In genomic region chr22:20450551-20450906, GRCh38 we compare ENCODE assay signal across 22 cellular contexts. TPM values are rescaled to one million over a fixed set of nuclear protein-coding genes. Genes with fewer than 3 reads are reported as not detected.
DNase-seq lines count a peak whose midpoint lies in the region; ATAC-seq, FAIRE-seq and TF ChIP-seq lines count a peak whose summit lies in the region.
"Had no signal": no experiment of that assay in that cellular context is flagged by ENCODE, and none has a peak within 500 bp of the region (broad histone marks: within the 10 kb centered on the region; RNA-seq: fewer than 3 reads in every experiment).

No MANE protein-coding gene starts in this region.

- no peaks in the 10 kb centered on the region for H3K79me2 ChIP-seq in GM12878 (ENCODE audit: control insufficient read depth, insufficient read depth, low read length)

- no peak for ATAC-seq in GM12878
- ATAC-seq: HCT116 had no signal

- no peak for TF ChIP-seq RAD21 in GM12878 (IDR thresholded peaks at IDR 0.05; ENCODE audit: insufficient read depth, low read depth, low read length)

- H3K27ac Mint-ChIP-seq in HFFc6, result no peak overlapping the region
- H3K27ac Mint-ChIP-seq: B cell; CD14-positive monocyte; CD4-positive, alpha-beta T cell; CD8-positive, alpha-beta memory T cell; GM23338; H9 had no signal

- H3K4me1 ChIP-seq in GM12878 (ENCODE audit: control insufficient read depth, insufficient read depth, low read length), result no peaks in the 10 kb centered on the region
- H3K4me1 ChIP-seq: BLaER1 had no signal

- H3K4me3 Mint-ChIP-seq in HFFc6, result no peak overlapping the region
- H3K4me3 Mint-ChIP-seq: B cell; CD14-positive monocyte; CD4-positive, alpha-beta T cell; CD8-positive, alpha-beta memory T cell; GM23338; H9 had no signal

- no peak overlapping the region for H3K4me3 ChIP-seq in GM12878
- no peak overlapping the region for H3K4me3 ChIP-seq in epithelial cell of esophagus (ENCODE audit: low read length)
- H3K4me3 ChIP-seq: BLaER1, GM23338 had no signal

- RAD21 ChIA-PET in GM12878 (lab: Charles Lee; ENCODE audit: unreplicated experiment), result no interaction called here

- DNase-seq in GM12878 (ENCODE audit: low read depth, low spot score) (no peak), epithelial cell of esophagus (ENCODE audit: low read depth) (peak; percentile 50), HFFc6 (no peak), NCI-H2171 (lab: John Stamatoyannopoulos, UW) (no peak)
- DNase-seq in activated T-cell treated with anti-CD3 and anti-CD28 coated beads, Interleukin-2, amount 50 U/mL, for 48 hours, result no peak
- DNase-seq: CD4-positive, alpha-beta T cell; CD8-positive, alpha-beta memory T cell; DMS 273 treated with DMSO at 0.1 percent for 48 hours; DMS79; EL; GDM1; H9 had no signal

- intact Hi-C loops in GM12878 (cut with micrococcal nuclease; ENCODE audit: unreplicated experiment), result no loop called here

- CTCF ChIA-PET in GM12878 (lab: Yijun Ruan, JAX), result no interaction called here

- WGBS in GM12878 (ENCODE audit: insufficient coverage, insufficient replicate concordance, low lambda C conversion rate, missing lambda C conversion rate), result 100% methylated on average over 1 of the region's 1 CpG

- H3K27ac ChIP-seq in C4-2B (peak overlapping the region; percentile 73), GM12878 (ENCODE audit: control insufficient read depth, insufficient read depth) (no peak overlapping the region)
- H3K27ac ChIP-seq: 22Rv1, BLaER1 had no signal

- H3K9ac ChIP-seq in GM12878 (ENCODE audit: control insufficient read depth, insufficient read depth, low read length), result no peak overlapping the region
- H3K9ac ChIP-seq: BLaER1 had no signal

- in situ Hi-C loops in GM12878 (cut with MboI), result no loop called here

- SMC1A ChIA-PET in GM12878 (lab: Charles Lee; ENCODE audit: uncharacterized antibody, unreplicated experiment), result interaction anchor here (0.6 kb wide), 1 partner anchor 1631 kb away, joined by 4 read pairs; no protein-coding TSS in a partner anchor

- no peak overlapping the region for H2AFZ ChIP-seq in GM12878 (ENCODE audit: control insufficient read depth, low read depth, low read length)
- H2AFZ ChIP-seq: GM23338 had no signal

- H3K27me3 ChIP-seq in GM12878 (replicated peaks in 1 of 2; ENCODE audit: control insufficient read depth in 2 of 2, insufficient read depth in 2 of 2, low read length in 1 of 2), result no peaks in the 10 kb centered on the region
- H3K27me3 ChIP-seq: BLaER1 had no signal

- H3K9me3 Mint-ChIP-seq in HFFc6, result no peaks in the 10 kb centered on the region
- H3K9me3 Mint-ChIP-seq: CD14-positive monocyte; CD4-positive, alpha-beta T cell; CD8-positive, alpha-beta memory T cell; GM23338 had no signal

- peaks cover 1% of the 10 kb centered on the region; the same call in 1 of the 2 replicates for H3K27me3 Mint-ChIP-seq in HFFc6 (ENCODE audit: insufficient read depth)
- H3K27me3 Mint-ChIP-seq: B cell; CD4-positive, alpha-beta T cell; CD8-positive, alpha-beta memory T cell had no signal

- no peaks in the 10 kb centered on the region for H3K36me3 ChIP-seq in GM12878 (ENCODE audit: control insufficient read depth in 2 of 2, insufficient read depth in 2 of 2, low read length in 1 of 2)

- no TSS peak for BruUV-seq in GM12878 (replicated peaks; lab: Mats Ljungman, UMichigan)

- no peak for TF ChIP-seq EP300 in GM12878 (IDR thresholded peaks at IDR 0.05; ENCODE audit: borderline replicate concordance in 1 of 2, control insufficient read depth in 1 of 2, low read depth in 2 of 2, low read length in 2 of 2)

- POLR2A ChIA-PET in GM12878 (lab: Charles Lee), result no interaction called here

- peaks cover 25% of the 10 kb centered on the region for H3K36me3 Mint-ChIP-seq in HFFc6 (ENCODE audit: low read depth)

- no peaks in the 10 kb centered on the region for H4K20me1 ChIP-seq in GM12878 (ENCODE audit: control insufficient read depth, insufficient read depth)
- H4K20me1 ChIP-seq: BLaER1 had no signal

- H3K9me3 ChIP-seq in GM12878 (replicated peaks; ENCODE audit: control insufficient read depth, insufficient read depth, low read length), result no peaks in the 10 kb centered on the region
- H3K9me3 ChIP-seq: BLaER1 had no signal

- TF ChIP-seq CTCF in C4-2B (conservative IDR thresholded peaks at IDR 0.05), result no peak
- no peak for TF ChIP-seq CTCF in GM12878 (IDR thresholded peaks at IDR 0.05 in 2 of 3, conservative IDR thresholded peaks at IDR 0.05 in 1 of 3; ENCODE audit: control insufficient read depth in 2 of 3, extremely low read depth in 1 of 3, insufficient read depth in 1 of 3, low read depth in 3 of 3, low read length in 3 of 3)
- TF ChIP-seq CTCF in epithelial cell of esophagus (IDR thresholded peaks at IDR 0.05; ENCODE audit: insufficient read depth, low read depth, low read length, missing control alignments), result no peak
- TF ChIP-seq CTCF in HFFc6 (IDR thresholded peaks at IDR 0.05), result no peak

- peak; percentile 44 for FAIRE-seq in GM12878 (lab: Jason Lieb, UNC)
- FAIRE-seq: A204.1, D721Med, GM12891 had no signal

- no peak overlapping the region for H3K4me2 ChIP-seq in GM12878 (ENCODE audit: control insufficient read depth, insufficient read depth)
- H3K4me2 ChIP-seq: BLaER1, GM23338 had no signal

- TF ChIP-seq POLR2A in GM12878 (IDR thresholded peaks at IDR 0.05; ENCODE audit: low read depth, low read length), result no peak

- peaks cover 9% of the 10 kb centered on the region for H3K4me1 Mint-ChIP-seq in HFFc6 (ENCODE audit: low read depth)
- H3K4me1 Mint-ChIP-seq: B cell, GM23338, H9 had no signal

RNA-seq across cellular contexts. Expression of gene SCARF2, which starts 12.9 kb away (rescaled TPM):
- 1.1 and 1.2 TPM in 2 replicates for total RNA-seq in GM12878 (2013; cell fraction: nucleolus; rRNA removed)
- total RNA-seq in GM12878 (2014; rRNA removed) (0.17 and 0.27 TPM in 2 replicates), GM12878 (2014; rRNA removed; fragmentation: Illumina TruSeq; extraction: Trizol) (not detected in 2 replicates), GM12878 (2021) (0.45 and 0.74 TPM in 2 replicates)
- polyA plus RNA-seq in GM12878 (2011; ENCODE audit: low read depth), result not detected
- polyA plus RNA-seq in GM12878 (2011; rRNA removed) (0.01 TPM in 1 of 2 replicates, not detected in the other), GM12878 (2014; fragmentation: Illumina TruSeq; extraction: Trizol) (not detected in 2 replicates), GM12878 (2014; fragmentation: Nextera tagmentation; extraction: Ambion mirVana) (not detected), GM12878 (2014; rRNA removed) (0.38 and 0.89 TPM in 2 replicates), GM12878 (2016; fragmentation: Nextera tagmentation; extraction: Ambion mirVana) (under 1 TPM in 1 of 2 experiments, not detected in 1; 0.09 TPM)
- polyA plus RNA-seq in GM12878 (2011; cell fraction: cytosol; rRNA removed), result 0.09 and 0.17 TPM in 2 replicates
- polyA plus RNA-seq in GM12878 (2011; cell fraction: nucleus; rRNA removed), result 0.58 and 0.73 TPM in 2 replicates
- 0.20 and 0.27 TPM in 2 replicates for polyA plus RNA-seq in GM12878 (2012)
- 0.10 TPM in 1 of 2 replicates, not detected in the other for polyA minus RNA-seq in GM12878 (2011; rRNA and poly(A)+ RNA removed)
- polyA minus RNA-seq in GM12878 (2011; cell fraction: cytosol; rRNA and poly(A)+ RNA removed), result not detected in 2 replicates
- 0.29 TPM in 1 of 2 replicates, not detected in the other for polyA minus RNA-seq in GM12878 (2011; cell fraction: nucleus; rRNA and poly(A)+ RNA removed)
- total RNA-seq in HFFc6 (2021; fragmentation: NEBNext Ultra II Directional; extraction: Animal tissue kit (Norgen Biotek cat#: 25700)), result 10 to 100 TPM; 65.1 to 92.3 (median 68.9) TPM

RNA-seq across cellular contexts. Expression of gene KLHL22, which starts 45.1 kb away (rescaled TPM):
- 70.8 and 75.2 TPM in 2 replicates for total RNA-seq in GM12878 (2013; cell fraction: nucleolus; rRNA removed)
- total RNA-seq in GM12878 (2014; rRNA removed) (20.5 and 22.1 TPM in 2 replicates), GM12878 (2014; rRNA removed; fragmentation: Illumina TruSeq; extraction: Trizol) (11.6 and 12.3 TPM in 2 replicates), GM12878 (2021) (18.1 and 21.1 TPM in 2 replicates)
- polyA plus RNA-seq in GM12878 (2011; ENCODE audit: low read depth), result 5.7 TPM
- polyA plus RNA-seq in GM12878 (2011; rRNA removed) (9.4 and 14.3 TPM in 2 replicates), GM12878 (2014; fragmentation: Illumina TruSeq; extraction: Trizol) (13.5 and 14.0 TPM in 2 replicates), GM12878 (2014; fragmentation: Nextera tagmentation; extraction: Ambion mirVana) (under 1 TPM; 0.06 to 0.71 TPM), GM12878 (2014; rRNA removed) (19.9 and 21.9 TPM in 2 replicates), GM12878 (2016; fragmentation: Nextera tagmentation; extraction: Ambion mirVana) (10 to 100 TPM; 12.0 to 16.1 TPM)
- 13.5 and 18.9 TPM in 2 replicates for polyA plus RNA-seq in GM12878 (2011; cell fraction: cytosol; rRNA removed)
- 32.9 and 38.9 TPM in 2 replicates for polyA plus RNA-seq in GM12878 (2011; cell fraction: nucleus; rRNA removed)
- 8.9 and 11.3 TPM in 2 replicates for polyA plus RNA-seq in GM12878 (2012)
- 25.9 and 26.5 TPM in 2 replicates for polyA minus RNA-seq in GM12878 (2011; rRNA and poly(A)+ RNA removed)
- 5.4 and 6.7 TPM in 2 replicates for polyA minus RNA-seq in GM12878 (2011; cell fraction: cytosol; rRNA and poly(A)+ RNA removed)
- 14.5 and 29.1 TPM in 2 replicates for polyA minus RNA-seq in GM12878 (2011; cell fraction: nucleus; rRNA and poly(A)+ RNA removed)
- total RNA-seq in HFFc6 (2021; fragmentation: NEBNext Ultra II Directional; extraction: Animal tissue kit (Norgen Biotek cat#: 25700)), result 10 to 100 TPM; 19.2 to 25.5 (median 21.6) TPM

RNA-seq across cellular contexts. Expression of gene ZNF74, which starts 56.6 kb away (rescaled TPM):
- 13.4 and 18.4 TPM in 2 replicates for total RNA-seq in GM12878 (2013; cell fraction: nucleolus; rRNA removed)
- total RNA-seq in GM12878 (2014; rRNA removed) (8.0 and 8.6 TPM in 2 replicates), GM12878 (2014; rRNA removed; fragmentation: Illumina TruSeq; extraction: Trizol) (3.7 and 4.0 TPM in 2 replicates), GM12878 (2021) (8.3 and 9.3 TPM in 2 replicates)
- 1.3 TPM for polyA plus RNA-seq in GM12878 (2011; ENCODE audit: low read depth)
- polyA plus RNA-seq in GM12878 (2011; rRNA removed) (2.9 and 4.4 TPM in 2 replicates), GM12878 (2014; fragmentation: Illumina TruSeq; extraction: Trizol) (1.6 and 3.0 TPM in 2 replicates), GM12878 (2014; fragmentation: Nextera tagmentation; extraction: Ambion mirVana) (under 1 TPM; 0.37 to 0.73 TPM), GM12878 (2014; rRNA removed) (7.0 and 7.4 TPM in 2 replicates), GM12878 (2016; fragmentation: Nextera tagmentation; extraction: Ambion mirVana) (1 to 10 TPM; 5.8 to 6.2 TPM)
- polyA plus RNA-seq in GM12878 (2011; cell fraction: cytosol; rRNA removed), result 5.6 and 8.6 TPM in 2 replicates
- 5.9 and 7.3 TPM in 2 replicates for polyA plus RNA-seq in GM12878 (2011; cell fraction: nucleus; rRNA removed)
- 2.4 and 4.1 TPM in 2 replicates for polyA plus RNA-seq in GM12878 (2012)
- 4.2 and 8.0 TPM in 2 replicates for polyA minus RNA-seq in GM12878 (2011; rRNA and poly(A)+ RNA removed)
- polyA minus RNA-seq in GM12878 (2011; cell fraction: cytosol; rRNA and poly(A)+ RNA removed), result 3.4 and 3.5 TPM in 2 replicates
- polyA minus RNA-seq in GM12878 (2011; cell fraction: nucleus; rRNA and poly(A)+ RNA removed), result 2.3 and 4.3 TPM in 2 replicates
- total RNA-seq in HFFc6 (2021; fragmentation: NEBNext Ultra II Directional; extraction: Animal tissue kit (Norgen Biotek cat#: 25700)), result 1 to 10 TPM; 5.1 to 8.1 (median 6.2) TPM

RNA-seq across cellular contexts. Expression of gene MED15, which starts 56.9 kb away (rescaled TPM):
- 196 and 212 TPM in 2 replicates for total RNA-seq in GM12878 (2013; cell fraction: nucleolus; rRNA removed)
- 27.6 and 34.7 TPM in 2 replicates for total RNA-seq in GM12878 (2014; rRNA removed)
- 16.4 and 16.9 TPM in 2 replicates for total RNA-seq in GM12878 (2014; rRNA removed; fragmentation: Illumina TruSeq; extraction: Trizol)
- 75.2 and 75.8 TPM in 2 replicates for total RNA-seq in GM12878 (2021)
- polyA plus RNA-seq in GM12878 (2011; ENCODE audit: low read depth), result 18.8 TPM
- polyA plus RNA-seq in GM12878 (2011; rRNA removed), result 12.1 and 23.8 TPM in 2 replicates
- 26.3 and 35.1 TPM in 2 replicates for polyA plus RNA-seq in GM12878 (2011; cell fraction: cytosol; rRNA removed)
- 206 and 271 TPM in 2 replicates for polyA plus RNA-seq in GM12878 (2011; cell fraction: nucleus; rRNA removed)
- 54.9 and 56.3 TPM in 2 replicates for polyA plus RNA-seq in GM12878 (2012)
- polyA plus RNA-seq in GM12878 (2014; fragmentation: Illumina TruSeq; extraction: Trizol), result 5.3 and 17.5 TPM in 2 replicates
- polyA plus RNA-seq in GM12878 (2014; fragmentation: Nextera tagmentation; extraction: Ambion mirVana), result 1 to 10 TPM; 1.4 to 2.8 TPM
- polyA plus RNA-seq in GM12878 (2014; rRNA removed), result 44.5 and 54.6 TPM in 2 replicates
- polyA plus RNA-seq in GM12878 (2016; fragmentation: Nextera tagmentation; extraction: Ambion mirVana), result 10 to 100 TPM; 29.9 to 37.0 TPM
- polyA minus RNA-seq in GM12878 (2011; rRNA and poly(A)+ RNA removed), result 41.5 and 85.4 TPM in 2 replicates
- 38.4 and 62.0 TPM in 2 replicates for polyA minus RNA-seq in GM12878 (2011; cell fraction: cytosol; rRNA and poly(A)+ RNA removed)
- 106 and 179 TPM in 2 replicates for polyA minus RNA-seq in GM12878 (2011; cell fraction: nucleus; rRNA and poly(A)+ RNA removed)
- total RNA-seq in HFFc6 (2021; fragmentation: NEBNext Ultra II Directional; extraction: Animal tissue kit (Norgen Biotek cat#: 25700)), result 100 to 1,000 TPM; 128 to 148 (median 136) TPM

Comparison
In these comparisons a context has a peak if more than half of its experiments do, and no peak if none do; other contexts are left out.
1. RNA of gene SCARF2, which starts 12.9 kb away (total RNA-seq): 65.1 to 92.3 TPM in HFFc6; 0.17 to 1.2 TPM in GM12878; every median in the first group is over 10 times any median in the second.